In the genomic region with DNA sequence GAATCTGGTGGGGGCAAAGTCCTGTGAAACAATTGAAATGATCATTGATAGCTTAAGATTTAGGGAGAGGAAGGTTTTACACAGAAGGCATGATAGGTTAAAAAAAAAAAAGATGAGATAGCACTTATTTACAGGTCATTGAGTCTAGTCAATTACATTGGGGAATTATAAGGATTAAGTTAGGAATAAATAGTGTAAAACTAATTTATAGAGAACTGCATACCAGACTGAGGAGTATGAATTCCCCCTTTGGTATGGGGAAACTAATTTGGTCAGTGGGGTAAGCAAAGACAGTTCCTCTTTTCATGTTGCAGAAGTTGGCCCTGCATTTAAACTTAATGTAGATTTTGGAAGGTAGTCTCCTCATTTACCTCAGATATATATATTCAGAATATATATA, we compare ENCODE assay signal across 9 cellular contexts. TPM values are rescaled to one million over a fixed set of nuclear protein-coding genes. Genes with fewer than 3 reads are reported as not detected.
DNase-seq lines count a peak whose midpoint lies in the region; ATAC-seq and TF ChIP-seq lines count a peak whose summit lies in the region.
"Had no signal": no experiment of that assay in that cellular context is flagged by ENCODE, and none has a peak within 500 bp of the region (broad histone marks: within the 10 kb centered on the region; RNA-seq: fewer than 3 reads in every experiment).

No MANE protein-coding gene starts in this region.

- H3K27ac Mint-ChIP-seq in HFFc6, result peak overlapping the region; percentile 28

- H3K4me3 ChIP-seq in osteoblast (ENCODE audit: insufficient read depth, low read length), result no peak overlapping the region

- H3K27me3 Mint-ChIP-seq in HFFc6 (ENCODE audit: insufficient read depth), result peaks cover 1% of the 10 kb centered on the region; the same call in 1 of the 2 replicates

- peaks cover 98% of the 10 kb centered on the region for H3K79me2 ChIP-seq in osteoblast (ENCODE audit: insufficient read depth, low read length)

- peak overlapping the region; percentile 20 for H3K4me2 ChIP-seq in osteoblast (ENCODE audit: insufficient read depth, low read length)

- H4K20me1 ChIP-seq in osteoblast (ENCODE audit: insufficient read depth, low read length), result peaks cover 91% of the 10 kb centered on the region

- no peak overlapping the region for H2AFZ ChIP-seq in osteoblast (ENCODE audit: low read length)

- peaks cover 72% of the 10 kb centered on the region for H3K4me1 Mint-ChIP-seq in HFFc6 (ENCODE audit: low read depth)

- H3K36me3 ChIP-seq in osteoblast (ENCODE audit: insufficient read depth, low read length), result peaks cover 38% of the 10 kb centered on the region

- H3K36me3 Mint-ChIP-seq in HFFc6 (ENCODE audit: low read depth), result peaks cover 36% of the 10 kb centered on the region

- H3K9me3 ChIP-seq in osteoblast (ENCODE audit: low read depth, low read length), result no peaks in the 10 kb centered on the region

- DNase-seq in HFFc6 (no peak), NOMO-1 treated with DMSO at 0.1 percent for 48 hours (lab: John Stamatoyannopoulos, UW; ENCODE audit: unreplicated experiment) (peak; percentile 87), osteoblast (ENCODE audit: insufficient read length, low spot score, missing footprints) (no peak), OCI-M2 (lab: John Stamatoyannopoulos, UW; ENCODE audit: unreplicated experiment) (no peak), NCI-H1694 treated with DMSO at 0.1 percent for 48 hours (lab: John Stamatoyannopoulos, UW) (no peak)
- DNase-seq: activated CD8-positive, alpha-beta memory T cell treated with anti-CD3 and anti-CD28 coated beads, Interleukin-2, amount 50 U/mL, for 48 hours; NCI-H345 had no signal

- H3K27me3 ChIP-seq in osteoblast (ENCODE audit: insufficient read depth, low read length), result no peaks in the 10 kb centered on the region

- H3K4me1 ChIP-seq in osteoblast (ENCODE audit: insufficient read depth, low read length), result peaks cover 36% of the 10 kb centered on the region

- peak overlapping the region; percentile 56 for H3K4me3 Mint-ChIP-seq in HFFc6

- H3K9me3 Mint-ChIP-seq in HFFc6, result no peaks in the 10 kb centered on the region

- TF ChIP-seq CTCF in HFFc6 (IDR thresholded peaks at IDR 0.05) (no peak), osteoblast (IDR thresholded peaks at IDR 0.05; ENCODE audit: extremely low read depth, low read depth, low read length) (no peak)

- ATAC-seq in GM18868 (IDR thresholded peaks at IDR 0.05; ENCODE audit: unreplicated experiment) (peak; percentile 66), GM21367 (IDR thresholded peaks at IDR 0.05; ENCODE audit: unreplicated experiment) (no peak)

- peak overlapping the region; percentile 21 for H3K27ac ChIP-seq in osteoblast (ENCODE audit: low read depth, low read length)

RNA-seq across cellular contexts. Expression of a gene that starts 10.7 kb away (rescaled TPM):
- total RNA-seq in HFFc6 (2021; fragmentation: NEBNext Ultra II Directional; extraction: Animal tissue kit (Norgen Biotek cat#: 25700)), result 100 to 1,000 TPM; 191 to 431 (median 201) TPM
- 447 and 588 TPM in 2 replicates for total RNA-seq in osteoblast
